8 cellular contexts compared by ENCODE assay signal in the genomic region with DNA sequence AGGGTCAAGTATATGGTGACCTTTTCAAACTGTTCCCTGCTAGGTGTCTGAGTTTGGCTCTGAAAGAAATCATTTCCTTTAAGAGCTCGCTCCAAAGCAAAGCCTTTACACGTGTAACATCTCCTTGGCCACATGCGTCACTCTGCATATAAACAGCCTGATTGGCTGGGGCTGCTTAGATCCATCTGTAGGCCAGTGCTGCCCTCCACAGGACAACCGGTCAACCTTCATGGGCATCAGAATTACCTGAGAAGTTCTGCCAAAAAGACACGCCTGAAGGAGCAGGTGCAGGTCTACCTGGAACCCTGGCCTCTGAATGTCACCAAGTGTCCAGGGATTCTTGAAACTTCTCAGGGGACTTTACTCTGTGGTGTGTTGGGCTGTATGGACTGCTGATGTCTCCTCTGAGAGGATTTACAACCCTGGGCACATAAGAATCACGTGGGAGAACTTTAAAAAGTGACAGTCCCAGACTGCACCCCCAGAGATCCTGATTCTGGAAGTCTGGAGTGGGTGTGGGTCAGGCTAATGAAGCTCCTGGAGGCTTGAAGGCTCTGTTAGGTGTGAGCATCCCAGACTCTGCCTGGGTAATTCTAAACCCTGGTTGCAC.
A peak's percentile ranks its signal among the peaks of the same experiment; 100 is the strongest.
DNase-seq lines count a peak whose midpoint lies in the region; TF ChIP-seq lines count a peak whose summit lies in the region.

No MANE protein-coding gene starts in this region.

- H3K9me3 ChIP-seq in HAP-1 (no peaks in the 10 kb centered on the region), MG63 (no peaks in the 10 kb centered on the region), ovary (no peaks in the 10 kb centered on the region), transverse colon (no peaks in the 10 kb centered on the region)

- TF ChIP-seq POLR2A in ovary (IDR thresholded peaks at IDR 0.05) (no peak), transverse colon (IDR thresholded peaks at IDR 0.05) (no peak)

- in situ Hi-C loops in HAP-1 (cut with MboI; ENCODE audit: low sequenced_read_pairs): loop anchor here (5.0 kb wide), 1 partner anchor 505 kb away; no protein-coding TSS in a partner anchor
- in situ Hi-C loops in transverse colon (cut with MboI; ENCODE audit: low pct_ligation_motif_present in 1 of 4, low pct_unique_long_range_greater_than_20kb in 1 of 4, low sequenced_read_pairs in 3 of 4): loop anchor here (5.0 kb wide), 2 partner anchors 500 to 505 kb away; no protein-coding TSS in a partner anchor

- 9 to 14% (median 11%) methylated on average over 6 of the region's 6 CpGs for WGBS in ovary, 3 donors
- 0 to 4% methylated on average over 2 to 6 of the region's 6 CpGs for WGBS in transverse colon (ENCODE audit: low coverage in 1 of 2), 2 donors

- H3K4me3 ChIP-seq in HAP-1 (no peak overlapping the region), MG63 (no peak overlapping the region), ovary (no peak overlapping the region), transverse colon (no peak overlapping the region)

- peak; percentile 63 to 92 (median 85) for TF ChIP-seq CTCF in ovary (IDR thresholded peaks at IDR 0.05)
- peak; percentile 76 to 96 (median 78) for TF ChIP-seq CTCF in transverse colon (IDR thresholded peaks at IDR 0.05)

- H3K27me3 ChIP-seq in HAP-1 (ENCODE audit: low read depth) (no peaks in the 10 kb centered on the region), MG63 (no peaks in the 10 kb centered on the region), ovary (no peaks in the 10 kb centered on the region), transverse colon (no peaks in the 10 kb centered on the region)

- intact Hi-C loops in ovary (cut with DNase I): loop anchor here in 1 of 4 donors (2.0 to 10.0 kb wide), 2 partner anchors 504 to 788 kb away; partner anchors contain the start of genes CKS2 and SECISBP2
- intact Hi-C loops in transverse colon (cut with DNase I; ENCODE audit: low total_unique reads): loop anchor here (2.0 kb wide), 1 partner anchor 506 kb away; no protein-coding TSS in a partner anchor

- H3K27ac ChIP-seq in ovary: no peak overlapping the region
- no peak overlapping the region for H3K27ac ChIP-seq in transverse colon

- TF ChIP-seq EP300 in ovary (IDR thresholded peaks at IDR 0.05) (no peak), transverse colon (IDR thresholded peaks at IDR 0.05; ENCODE audit: low read depth) (no peak)

- H3K36me3 ChIP-seq in HAP-1 (replicated peaks): no peaks in the 10 kb centered on the region
- H3K36me3 ChIP-seq in MG63: no peaks in the 10 kb centered on the region
- no peaks in the 10 kb centered on the region for H3K36me3 ChIP-seq in ovary
- no peaks in the 10 kb centered on the region for H3K36me3 ChIP-seq in transverse colon

- DNase-seq in ELR (ENCODE audit: low read depth) (peak; percentile 50), HAP-1 (ENCODE audit: low spot score in 2 of 2) (peak; percentile 79 to 82), MG63 (peak; percentile 69), SHP77 (lab: John Stamatoyannopoulos, UW) (peak; percentile 82 to 94), germinal center (ENCODE audit: low spot score) (peak; percentile 91), ovary (peak; percentile 79 to 88 (median 87)), transverse colon (peak; percentile 91)
- peak; percentile 25 to 56 (median 30) for DNase-seq in activated naive CD4-positive, alpha-beta T cell (lab: John Stamatoyannopoulos, UW)

- H3K4me1 ChIP-seq in HAP-1 (no peaks in the 10 kb centered on the region), ovary (ENCODE audit: insufficient read depth) (peaks cover 3% of the 10 kb centered on the region), transverse colon (peaks cover 0 to 10% (median 2%) of the 10 kb centered on the region in 4 donors)

Comparison
In these comparisons a context has a peak if more than half of its experiments do, and no peak if none do; other contexts are left out.
1. DNase-seq: peak in every context shown above with its lines; median percentile 91 in germinal center; 91 in transverse colon; 88 in SHP77; 87 in ovary; 80 in HAP-1; 69 in MG63; 50 in ELR; 30 in activated naive CD4-positive, alpha-beta T cell.